ENCODE assay signal across 2 cellular contexts in the genomic region with DNA sequence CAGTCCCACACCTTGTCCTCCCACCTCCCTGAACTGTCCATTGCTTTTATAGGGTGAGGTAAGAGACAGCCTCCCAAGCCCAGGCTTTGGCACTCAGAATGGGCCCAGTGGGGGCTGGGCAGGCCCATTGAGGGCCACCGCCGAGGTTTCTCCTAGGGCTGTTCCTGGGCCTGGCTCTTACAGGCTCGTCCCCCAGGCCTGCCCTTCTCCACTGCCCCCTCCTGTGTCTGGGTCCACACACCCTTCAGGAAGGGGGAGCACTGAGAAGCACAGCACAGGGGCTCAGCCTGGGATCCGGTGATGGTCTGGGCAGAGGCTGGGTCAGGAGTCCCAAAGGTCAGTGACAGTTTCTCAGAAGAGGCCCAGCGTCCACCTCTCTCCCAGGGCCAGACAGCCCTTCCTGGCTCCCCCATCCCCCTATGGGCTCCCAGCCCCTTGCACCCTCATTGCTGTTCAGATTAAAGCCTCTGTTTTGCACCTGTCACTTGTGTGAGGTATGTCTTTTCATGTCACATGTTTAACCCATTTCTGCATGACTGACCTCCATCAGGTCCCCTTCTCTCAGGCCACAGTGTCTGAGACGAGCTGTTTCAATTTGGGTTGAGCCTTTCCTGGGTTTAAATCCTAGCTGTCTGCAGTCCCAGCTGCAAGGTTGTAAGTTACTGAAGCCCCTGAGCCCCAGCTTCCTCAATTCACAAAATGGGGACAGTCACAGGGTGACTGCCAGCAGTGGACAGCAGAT.
TF ChIP-seq lines count a peak whose summit lies in the region.

No MANE protein-coding gene starts in this region.

TF ChIP-seq in IMR-90, 13 proteins besides CTCF, POLR2A, EP300 and RAD21:
- TF ChIP-seq, protein P1, sequence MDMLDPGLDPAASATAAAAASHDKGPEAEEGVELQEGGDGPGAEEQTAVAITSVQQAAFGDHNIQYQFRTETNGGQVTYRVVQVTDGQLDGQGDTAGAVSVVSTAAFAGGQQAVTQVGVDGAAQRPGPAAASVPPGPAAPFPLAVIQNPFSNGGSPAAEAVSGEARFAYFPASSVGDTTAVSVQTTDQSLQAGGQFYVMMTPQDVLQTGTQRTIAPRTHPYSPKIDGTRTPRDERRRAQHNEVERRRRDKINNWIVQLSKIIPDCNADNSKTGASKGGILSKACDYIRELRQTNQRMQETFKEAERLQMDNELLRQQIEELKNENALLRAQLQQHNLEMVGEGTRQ (IDR thresholded peaks at IDR 0.05; ENCODE audit: low read depth, low read length): no peak
- TF ChIP-seq RFX5 (IDR thresholded peaks at IDR 0.05; ENCODE audit: low read depth, low read length) (no peak), MXI1 (IDR thresholded peaks at IDR 0.05; ENCODE audit: borderline replicate concordance, low read depth, low read length) (no peak), NFE2L2 (IDR thresholded peaks at IDR 0.05; ENCODE audit: low read depth, low read length) (no peak), FOS (IDR thresholded peaks at IDR 0.05; ENCODE audit: low read depth, low read length) (no peak), RCOR1 (IDR thresholded peaks at IDR 0.05; ENCODE audit: insufficient replicate concordance, low read length) (no peak), MAZ (IDR thresholded peaks at IDR 0.05; ENCODE audit: borderline replicate concordance, low read depth, low read length) (no peak)
- TF ChIP-seq, protein P2, sequence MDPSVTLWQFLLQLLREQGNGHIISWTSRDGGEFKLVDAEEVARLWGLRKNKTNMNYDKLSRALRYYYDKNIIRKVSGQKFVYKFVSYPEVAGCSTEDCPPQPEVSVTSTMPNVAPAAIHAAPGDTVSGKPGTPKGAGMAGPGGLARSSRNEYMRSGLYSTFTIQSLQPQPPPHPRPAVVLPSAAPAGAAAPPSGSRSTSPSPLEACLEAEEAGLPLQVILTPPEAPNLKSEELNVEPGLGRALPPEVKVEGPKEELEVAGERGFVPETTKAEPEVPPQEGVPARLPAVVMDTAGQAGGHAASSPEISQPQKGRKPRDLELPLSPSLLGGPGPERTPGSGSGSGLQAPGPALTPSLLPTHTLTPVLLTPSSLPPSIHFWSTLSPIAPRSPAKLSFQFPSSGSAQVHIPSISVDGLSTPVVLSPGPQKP (IDR thresholded peaks at IDR 0.05; ENCODE audit: borderline replicate concordance, low read depth, low read length): no peak
TF ChIP-seq in IMR-90: peak in this region for 0.

TF ChIP-seq in endothelial cell of umbilical vein, 7 proteins besides CTCF, POLR2A, EP300 and RAD21:
- no peak for TF ChIP-seq GATA2 (IDR thresholded peaks at IDR 0.05; ENCODE audit: insufficient read depth, insufficient read length, low read depth, low read length)
TF ChIP-seq in endothelial cell of umbilical vein: peak in this region for 0.
